In the genomic region with DNA sequence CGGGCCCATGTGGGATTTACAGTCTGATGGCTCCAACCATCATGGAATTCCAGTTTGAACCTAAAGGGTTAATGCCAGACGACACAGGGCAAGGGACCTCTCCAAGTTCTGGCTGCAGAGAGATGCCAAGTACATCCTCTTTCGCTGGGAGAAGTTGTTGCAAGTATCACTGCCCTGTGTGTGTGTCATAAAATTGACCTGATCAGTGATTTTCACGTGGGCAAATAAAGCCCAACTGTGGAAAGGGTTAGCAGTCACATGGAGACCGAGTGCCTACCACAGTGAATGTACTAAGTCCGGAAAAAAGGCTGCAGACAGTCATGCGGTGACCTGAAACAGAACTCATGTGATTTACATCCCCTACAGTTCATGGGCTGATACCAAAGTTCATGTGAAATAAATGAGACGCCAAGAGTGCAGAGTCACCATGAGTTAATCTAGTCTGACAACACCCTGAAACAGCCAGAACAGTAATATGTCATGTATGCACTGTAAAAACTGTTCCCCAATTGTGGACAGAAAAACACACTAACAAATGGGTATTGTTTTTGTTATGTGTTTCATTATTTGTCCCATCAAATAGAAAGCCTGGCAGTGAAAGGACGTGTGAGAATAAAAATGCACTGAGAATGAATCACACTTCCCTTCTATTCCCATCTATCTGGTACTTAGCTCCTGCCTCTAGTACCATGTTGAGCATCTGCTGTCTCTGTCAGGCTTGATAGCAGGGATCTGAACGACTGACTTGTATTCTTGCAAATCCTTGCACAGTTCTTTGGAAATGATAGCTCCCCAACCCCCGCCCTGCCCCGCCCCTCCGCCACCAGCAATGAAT, we compare ENCODE assay signal across 9 cellular contexts.
DNase-seq lines count a peak whose midpoint lies in the region; ATAC-seq and TF ChIP-seq lines count a peak whose summit lies in the region.
"Had no signal": no experiment of that assay in that cellular context is flagged by ENCODE, and none has a peak within 500 bp of the region (broad histone marks: within the 10 kb centered on the region; RNA-seq: fewer than 3 reads in every experiment).

No MANE protein-coding gene starts in this region.

- no peaks in the 10 kb centered on the region for H3K36me3 ChIP-seq in gastroesophageal sphincter
- H3K36me3 ChIP-seq in rectal smooth muscle tissue (ENCODE audit: control insufficient read depth, insufficient read depth, low read length): no peaks in the 10 kb centered on the region

- peak; percentile 98 for DNase-seq in Caki2 (ENCODE audit: low read depth)
- peak; percentile 100 for DNase-seq in SK-MEL-5 (ENCODE audit: low read depth, low spot score)
- no peak for DNase-seq in activated CD8-positive, alpha-beta T cell treated with anti-CD3 and anti-CD28 coated beads, Interleukin-2, amount 10 ng/mL, durations not matched to agents 7 days and 5 days
- no peak for DNase-seq in activated CD4-positive, alpha-beta memory T cell treated with anti-CD3 and anti-CD28 coated beads, Interleukin-2, amount 10 ng/mL, durations not matched to agents 7 days and 5 days
- no peak for DNase-seq in OCI-M2 (lab: John Stamatoyannopoulos, UW; ENCODE audit: unreplicated experiment)

- no peak overlapping the region for H3K9ac ChIP-seq in rectal smooth muscle tissue (ENCODE audit: low read length)

- no peaks in the 10 kb centered on the region for H3K9me3 ChIP-seq in gastroesophageal sphincter

- TF ChIP-seq EP300 in gastroesophageal sphincter (IDR thresholded peaks at IDR 0.05): no peak

- no peak overlapping the region for H3K27ac Mint-ChIP-seq in activated CD8-positive, alpha-beta T cell treated with anti-CD3 and anti-CD28 coated beads, Interleukin-2, amount 10 ng/mL, durations not matched to agents 7 days and 5 days
- H3K27ac Mint-ChIP-seq in activated CD4-positive, alpha-beta memory T cell treated with anti-CD3 and anti-CD28 coated beads, Interleukin-2, amount 10 ng/mL, durations not matched to agents 7 days and 5 days: no peak overlapping the region
- H3K27ac Mint-ChIP-seq: WTC11 had no signal

- peaks cover 5% of the 10 kb centered on the region for H3K9me3 Mint-ChIP-seq in activated CD8-positive, alpha-beta T cell treated with anti-CD3 and anti-CD28 coated beads, Interleukin-2, amount 10 ng/mL, durations not matched to agents 7 days and 5 days (ENCODE audit: insufficient read depth)
- no peaks in the 10 kb centered on the region for H3K9me3 Mint-ChIP-seq in activated CD4-positive, alpha-beta memory T cell treated with anti-CD3 and anti-CD28 coated beads, Interleukin-2, amount 10 ng/mL, durations not matched to agents 7 days and 5 days

- peak overlapping the region in 3 of 4 donors; percentile 71 to 82 (median 81) for H3K27ac ChIP-seq in gastroesophageal sphincter
- H3K27ac ChIP-seq in rectal smooth muscle tissue (ENCODE audit: low read depth, low read length): peak overlapping the region; percentile 48

- H3K4me1 ChIP-seq in gastroesophageal sphincter (peaks cover 0 to 28% (median 17%) of the 10 kb centered on the region in 3 donors), rectal smooth muscle tissue (ENCODE audit: control insufficient read depth, insufficient read depth, low read length) (peaks cover 8% of the 10 kb centered on the region)

- peaks cover 36% of the 10 kb centered on the region for H3K4me1 Mint-ChIP-seq in activated CD8-positive, alpha-beta T cell treated with anti-CD3 and anti-CD28 coated beads, Interleukin-2, amount 10 ng/mL, durations not matched to agents 7 days and 5 days (ENCODE audit: low read depth)
- H3K4me1 Mint-ChIP-seq in activated CD4-positive, alpha-beta memory T cell treated with anti-CD3 and anti-CD28 coated beads, Interleukin-2, amount 10 ng/mL, durations not matched to agents 7 days and 5 days: peaks cover 23% of the 10 kb centered on the region

- CTCF ChIA-PET in activated CD8-positive, alpha-beta T cell treated with anti-CD3 and anti-CD28 coated beads, Interleukin-2, amount 10 ng/mL, durations not matched to agents 7 days and 5 days (lab: Charles Lee): interaction anchor here (2.6 kb wide), 1 partner anchor 15 kb away, joined by 10 read pairs; no protein-coding TSS in a partner anchor
- CTCF ChIA-PET in activated CD4-positive, alpha-beta memory T cell treated with anti-CD3 and anti-CD28 coated beads, Interleukin-2, amount 10 ng/mL, durations not matched to agents 7 days and 5 days (lab: Charles Lee): no interaction called here

- peak; percentile 40 for ATAC-seq in gastroesophageal sphincter
- ATAC-seq in HG03469 (IDR thresholded peaks at IDR 0.05; ENCODE audit: unreplicated experiment): no peak
- no peak for ATAC-seq in activated CD8-positive, alpha-beta T cell treated with anti-CD3 and anti-CD28 coated beads, Interleukin-2, amount 10 ng/mL, durations not matched to agents 7 days and 5 days
- ATAC-seq: WTC11 had no signal

- H3K27me3 ChIP-seq in gastroesophageal sphincter: no peaks in the 10 kb centered on the region
- no peaks in the 10 kb centered on the region for H3K27me3 ChIP-seq in rectal smooth muscle tissue (ENCODE audit: control insufficient read depth, insufficient read depth, low read length)

- TF ChIP-seq CTCF in gastroesophageal sphincter (IDR thresholded peaks at IDR 0.05): no peak

- no peak overlapping the region for H3K4me3 ChIP-seq in gastroesophageal sphincter
- H3K4me3 ChIP-seq in rectal smooth muscle tissue (ENCODE audit: low read length): no peak overlapping the region

- whole genome bisulfite sequencing in gastroesophageal sphincter (ENCODE audit: low coverage in 1 of 2), 2 donors: 45 to 47% methylated on average over 8 to 11 of the region's 13 CpGs

- TF ChIP-seq POLR2A in gastroesophageal sphincter (IDR thresholded peaks at IDR 0.05): no peak

- no peaks in the 10 kb centered on the region for H3K27me3 Mint-ChIP-seq in activated CD8-positive, alpha-beta T cell treated with anti-CD3 and anti-CD28 coated beads, Interleukin-2, amount 10 ng/mL, durations not matched to agents 7 days and 5 days (ENCODE audit: low read depth)
- H3K27me3 Mint-ChIP-seq in activated CD4-positive, alpha-beta memory T cell treated with anti-CD3 and anti-CD28 coated beads, Interleukin-2, amount 10 ng/mL, durations not matched to agents 7 days and 5 days: no peaks in the 10 kb centered on the region

- H3K36me3 Mint-ChIP-seq in activated CD8-positive, alpha-beta T cell treated with anti-CD3 and anti-CD28 coated beads, Interleukin-2, amount 10 ng/mL, durations not matched to agents 7 days and 5 days (ENCODE audit: low read depth): peaks cover 71% of the 10 kb centered on the region
- peaks cover 55% of the 10 kb centered on the region for H3K36me3 Mint-ChIP-seq in activated CD4-positive, alpha-beta memory T cell treated with anti-CD3 and anti-CD28 coated beads, Interleukin-2, amount 10 ng/mL, durations not matched to agents 7 days and 5 days (ENCODE audit: low read depth)

- POLR2A ChIA-PET in activated CD8-positive, alpha-beta T cell treated with anti-CD3 and anti-CD28 coated beads, Interleukin-2, amount 10 ng/mL, durations not matched to agents 7 days and 5 days (lab: Charles Lee): no interaction called here
- POLR2A ChIA-PET in activated CD4-positive, alpha-beta memory T cell treated with anti-CD3 and anti-CD28 coated beads, Interleukin-2, amount 10 ng/mL, durations not matched to agents 7 days and 5 days (lab: Charles Lee): no interaction called here

- no peak overlapping the region for H3K4me3 Mint-ChIP-seq in activated CD8-positive, alpha-beta T cell treated with anti-CD3 and anti-CD28 coated beads, Interleukin-2, amount 10 ng/mL, durations not matched to agents 7 days and 5 days
- no peak overlapping the region for H3K4me3 Mint-ChIP-seq in activated CD4-positive, alpha-beta memory T cell treated with anti-CD3 and anti-CD28 coated beads, Interleukin-2, amount 10 ng/mL, durations not matched to agents 7 days and 5 days
- H3K4me3 Mint-ChIP-seq: WTC11 had no signal

- in situ Hi-C loops in Caki2 (cut with HindIII; ENCODE audit: low pct_unique_long_range_greater_than_20kb, low sequenced_read_pairs) (no loop called here), SK-MEL-5 (cut with HindIII; ENCODE audit: low pct_unique_long_range_greater_than_20kb, low sequenced_read_pairs) (loop anchor here (25.0 kb wide), 2 partner anchors 122 to 297 kb away; no protein-coding TSS in a partner anchor)

Comparison
In these comparisons a context has a peak if more than half of its experiments do, and no peak if none do; other contexts are left out.
1. DNase-seq: peak in Caki2 (single experiment) and SK-MEL-5 (single experiment); none in activated CD8-positive, alpha-beta T cell treated with anti-CD3 and anti-CD28 coated beads, Interleukin-2, amount 10 ng/mL, durations not matched to agents 7 days and 5 days (single experiment), activated CD4-positive, alpha-beta memory T cell treated with anti-CD3 and anti-CD28 coated beads, Interleukin-2, amount 10 ng/mL, durations not matched to agents 7 days and 5 days (single experiment) and OCI-M2 (single experiment).